Comparison of ENCODE assay signal across 8 cellular contexts in genomic region chr2:223943561-223944008, GRCh38. TPM values are rescaled to one million over a fixed set of nuclear protein-coding genes. Genes with fewer than 3 reads are reported as not detected.
DNase-seq lines count a peak whose midpoint lies in the region; ATAC-seq, FAIRE-seq and TF ChIP-seq lines count a peak whose summit lies in the region.

No MANE protein-coding gene starts in this region.

- TF ChIP-seq CTCF in hepatocyte (IDR thresholded peaks at IDR 0.05; ENCODE audit: poor library complexity) (no peak), GM20000 (IDR thresholded peaks at IDR 0.05; ENCODE audit: extremely low read depth, missing control alignments) (no peak)

- H3K36me3 ChIP-seq in H7 (replicated peaks; ENCODE audit: control insufficient read depth, insufficient read depth, low read length): no peaks in the 10 kb centered on the region
- no peaks in the 10 kb centered on the region for H3K36me3 ChIP-seq in hepatocyte (replicated peaks; ENCODE audit: insufficient read depth, low read depth)
- H3K36me3 ChIP-seq in small intestine (ENCODE audit: control insufficient read depth in 2 of 2, insufficient read depth in 2 of 2, low read length in 2 of 2): no peaks in the 10 kb centered on the region

- H3K4me2 ChIP-seq in hepatocyte: peak overlapping the region; percentile 81

- H3K4me1 ChIP-seq in hepatocyte (ENCODE audit: insufficient read depth): peaks cover 15% of the 10 kb centered on the region
- H3K4me1 ChIP-seq in small intestine (ENCODE audit: control insufficient read depth in 2 of 2, insufficient read depth in 1 of 2, low read depth in 1 of 2, low read length in 1 of 2): peaks cover 5 to 13% of the 10 kb centered on the region in 2 donors

- peak overlapping the region; percentile 74 for H3K27ac Mint-ChIP-seq in activated T-helper 2 cell treated with anti-CD3 and anti-CD28 coated beads, Interferon-gamma antibody, Interleukin-2, Interleukin-4, amounts not matched to agents 10 μg/mL and 5 μg/mL and 100 μg/mL, durations not matched to agents 14 hours and 24 hours and 36 hours

- H3K9me3 ChIP-seq in hepatocyte (ENCODE audit: low read depth) (no peaks in the 10 kb centered on the region), small intestine (ENCODE audit: control insufficient read depth, low read depth) (no peaks in the 10 kb centered on the region)

- H3K9me2 ChIP-seq in hepatocyte (replicated peaks; ENCODE audit: insufficient read depth): no peaks in the 10 kb centered on the region

- intact Hi-C loops in activated T-helper 2 cell treated with anti-CD3 and anti-CD28 coated beads, Interferon-gamma antibody, Interleukin-2, Interleukin-4, amounts not matched to agents 10 μg/mL and 5 μg/mL and 100 μg/mL, durations not matched to agents 14 hours and 24 hours and 36 hours (cut with micrococcal nuclease): loop anchor here (5.0 to 10.0 kb wide), 2 partner anchors 84 to 249 kb away; no protein-coding TSS in a partner anchor

- peaks cover 16% of the 10 kb centered on the region for H3K9me3 Mint-ChIP-seq in activated T-helper 2 cell treated with anti-CD3 and anti-CD28 coated beads, Interferon-gamma antibody, Interleukin-2, Interleukin-4, amounts not matched to agents 10 μg/mL and 5 μg/mL and 100 μg/mL, durations not matched to agents 14 hours and 24 hours and 36 hours

- H2AFZ ChIP-seq in hepatocyte: no peak overlapping the region

- H3K27ac ChIP-seq in hepatocyte (peak overlapping the region; percentile 91), small intestine (ENCODE audit: low read depth in 1 of 2, low read length in 1 of 2) (peak overlapping the region in 1 of 2 donors; percentile 97)

- peaks cover 64% of the 10 kb centered on the region for H3K79me2 ChIP-seq in hepatocyte

- H3K4me3 Mint-ChIP-seq in activated T-helper 2 cell treated with anti-CD3 and anti-CD28 coated beads, Interferon-gamma antibody, Interleukin-2, Interleukin-4, amounts not matched to agents 10 μg/mL and 5 μg/mL and 100 μg/mL, durations not matched to agents 14 hours and 24 hours and 36 hours (ENCODE audit: low read depth): peak overlapping the region; percentile 89

- WGBS in hepatocyte (ENCODE audit: low lambda C conversion rate, missing lambda C conversion rate): 26% methylated on average over 7 of the region's 7 CpGs
- WGBS in small intestine, 3 donors: 7 to 25% (median 18%) methylated on average over 7 of the region's 7 CpGs

- peaks cover 22% of the 10 kb centered on the region for H4K20me1 ChIP-seq in hepatocyte (ENCODE audit: insufficient read depth, poor library complexity, severe bottlenecking)

- ATAC-seq in GM18511 (IDR thresholded peaks at IDR 0.05; ENCODE audit: unreplicated experiment) (no peak), HG03045 (IDR thresholded peaks at IDR 0.05; ENCODE audit: unreplicated experiment) (no peak)

- peaks cover 49% of the 10 kb centered on the region for H3K4me1 Mint-ChIP-seq in activated T-helper 2 cell treated with anti-CD3 and anti-CD28 coated beads, Interferon-gamma antibody, Interleukin-2, Interleukin-4, amounts not matched to agents 10 μg/mL and 5 μg/mL and 100 μg/mL, durations not matched to agents 14 hours and 24 hours and 36 hours (ENCODE audit: low read depth)

- H3K4me3 ChIP-seq in H7 (ENCODE audit: insufficient read depth, low read depth, low read length): peak overlapping the region; percentile 97
- peak overlapping the region; percentile 76 for H3K4me3 ChIP-seq in hepatocyte
- peak overlapping the region; percentile 75 to 98 for H3K4me3 ChIP-seq in small intestine (ENCODE audit: low read depth in 1 of 2, low read length in 2 of 2)

- peaks cover 29% of the 10 kb centered on the region for H3K36me3 Mint-ChIP-seq in activated T-helper 2 cell treated with anti-CD3 and anti-CD28 coated beads, Interferon-gamma antibody, Interleukin-2, Interleukin-4, amounts not matched to agents 10 μg/mL and 5 μg/mL and 100 μg/mL, durations not matched to agents 14 hours and 24 hours and 36 hours (ENCODE audit: low read depth)

- no peak for FAIRE-seq in small intestine (lab: Jason Lieb, UNC)

- H3K27me3 ChIP-seq in H7 (ENCODE audit: control insufficient read depth, insufficient read depth, low read length): no peaks in the 10 kb centered on the region
- no peaks in the 10 kb centered on the region for H3K27me3 ChIP-seq in hepatocyte
- no peaks in the 10 kb centered on the region for H3K27me3 ChIP-seq in small intestine (ENCODE audit: control insufficient read depth in 2 of 2, insufficient read depth in 2 of 2, low read length in 2 of 2)

- DNase-seq in A172 (ENCODE audit: low spot score) (peak; percentile 51), H7 (peak; percentile 41), hepatocyte (ENCODE audit: low spot score) (peak; percentile 63), small intestine (peak; percentile 77), GM20000 (ENCODE audit: low spot score) (no peak)
- no peak for DNase-seq in activated T-helper 2 cell treated with anti-CD3 and anti-CD28 coated beads, Interferon-gamma antibody, Interleukin-2, Interleukin-4, amounts not matched to agents 10 μg/mL and 5 μg/mL and 100 μg/mL, durations not matched to agents 14 hours and 24 hours and 36 hours (ENCODE audit: low spot score)

- no peaks in the 10 kb centered on the region for H3K27me3 Mint-ChIP-seq in activated T-helper 2 cell treated with anti-CD3 and anti-CD28 coated beads, Interferon-gamma antibody, Interleukin-2, Interleukin-4, amounts not matched to agents 10 μg/mL and 5 μg/mL and 100 μg/mL, durations not matched to agents 14 hours and 24 hours and 36 hours (ENCODE audit: low read depth)

RNA-seq across cellular contexts. Expression of gene WDFY1, which starts 1.6 kb away (rescaled TPM):
- 70.9 and 78.5 TPM in 2 replicates for total RNA-seq in A172 (2014; rRNA removed; shearing (Covaris generic))
- total RNA-seq in H7 (2014; rRNA removed; shearing (Covaris generic)): 88.8 and 118 TPM in 2 replicates
- 22.2 and 23.3 TPM in 2 replicates for total RNA-seq in activated T-helper 2 cell treated with anti-CD3 and anti-CD28 coated beads, Interferon-gamma antibody, Interleukin-2, Interleukin-4, amounts not matched to agents 10 μg/mL and 5 μg/mL and 100 μg/mL, durations not matched to agents 14 hours and 24 hours and 36 hours
- 66.6 and 68.3 TPM in 2 replicates for total RNA-seq in hepatocyte
- polyA plus RNA-seq in hepatocyte (40.4 and 45.6 TPM in 2 replicates), small intestine (10 to 100 TPM in 2 of 3 donors, 1 to 10 TPM in 1; 9.5 to 18.3 (median 13.2) TPM)

RNA-seq across cellular contexts. Expression of gene MRPL44, which starts 13.7 kb away (rescaled TPM):
- 63.1 and 69.4 TPM in 2 replicates for total RNA-seq in A172 (2014; rRNA removed; shearing (Covaris generic))
- 80.7 and 88.1 TPM in 2 replicates for total RNA-seq in H7 (2014; rRNA removed; shearing (Covaris generic))
- total RNA-seq in activated T-helper 2 cell treated with anti-CD3 and anti-CD28 coated beads, Interferon-gamma antibody, Interleukin-2, Interleukin-4, amounts not matched to agents 10 μg/mL and 5 μg/mL and 100 μg/mL, durations not matched to agents 14 hours and 24 hours and 36 hours: 33.6 and 34.3 TPM in 2 replicates
- 46.5 and 49.5 TPM in 2 replicates for total RNA-seq in hepatocyte
- 24.7 and 29.0 TPM in 2 replicates for polyA plus RNA-seq in hepatocyte
- polyA plus RNA-seq in small intestine: 10 to 100 TPM; 28.1 to 33.9 (median 31.8) TPM

Comparison
In these comparisons a context has a peak if more than half of its experiments do, and no peak if none do; other contexts are left out.
1. DNase-seq: peak in A172 (single experiment), H7 (single experiment), hepatocyte (single experiment) and small intestine (single experiment); none in activated T-helper 2 cell treated with anti-CD3 and anti-CD28 coated beads, Interferon-gamma antibody, Interleukin-2, Interleukin-4, amounts not matched to agents 10 μg/mL and 5 μg/mL and 100 μg/mL, durations not matched to agents 14 hours and 24 hours and 36 hours (single experiment) and GM20000 (single experiment).
2. Peak in every context shown above with its lines, with median percentiles within 50 percentile points of each other: H3K4me3 ChIP-seq.